ENCODE assay signal across 8 cellular contexts in the genomic region with DNA sequence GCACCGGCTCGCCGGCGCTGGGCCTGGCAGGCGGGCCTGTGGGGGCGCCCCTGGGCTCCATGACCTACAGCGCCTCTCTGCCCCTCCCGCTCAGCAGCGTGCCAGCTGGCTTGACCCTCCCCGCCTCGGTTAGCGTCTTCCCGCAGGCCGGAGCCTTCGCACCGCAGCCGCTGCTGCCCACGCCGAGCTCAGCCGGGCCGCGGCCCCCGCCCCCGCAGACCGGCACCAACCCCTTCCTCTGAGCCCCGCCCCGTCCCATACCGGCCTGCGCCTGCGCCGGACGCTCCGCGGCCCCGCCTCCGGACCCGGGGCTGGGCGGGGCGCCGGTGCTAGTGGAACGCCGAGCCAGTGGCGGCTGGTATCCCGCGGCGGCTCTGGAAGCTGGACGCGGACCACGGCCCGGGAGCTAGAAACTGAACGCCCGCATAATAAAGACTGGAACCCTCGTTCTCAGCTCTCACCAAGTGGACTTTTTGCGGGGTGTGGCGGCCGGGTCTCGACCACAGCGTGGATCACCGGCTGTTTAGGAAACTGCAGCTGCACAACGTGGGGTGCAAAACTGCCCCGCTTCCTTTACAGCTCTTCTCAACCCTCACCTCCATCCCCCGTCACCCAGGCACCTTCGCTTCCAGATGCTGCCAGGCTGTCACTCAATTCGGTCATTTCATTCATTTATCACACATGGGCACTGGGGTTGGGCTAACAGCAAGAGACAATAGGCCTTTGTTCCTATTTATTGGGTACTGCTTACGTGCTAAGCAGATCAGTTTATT. TPM values are rescaled to one million over a fixed set of nuclear protein-coding genes. Genes with fewer than 3 reads are reported as not detected.
DNase-seq lines count a peak whose midpoint lies in the region; ATAC-seq and TF ChIP-seq lines count a peak whose summit lies in the region.

No MANE protein-coding gene starts in this region.

- TF ChIP-seq EP300 in upper lobe of left lung (IDR thresholded peaks at IDR 0.05) = no peak

- ATAC-seq in heart right ventricle (peak; percentile 88 to 94 (median 91)), upper lobe of left lung (ENCODE audit: low FRiP score in 2 of 2) (peak; percentile 86 to 97)

- POLR2A ChIA-PET in GM10248 (lab: Yijun Ruan, JAX) (interaction anchor here (1.2 kb wide), 1 partner anchor 324 kb away, joined by 6 read pairs; the partner anchor contains the start of gene TOB1), HEK293T (lab: Yijun Ruan, JAX) (interaction anchor here (0.7 to 1.7 kb wide), 18 partner anchors 10 to 324 kb away, joined by 3 to 17 read pairs (median 5); partner anchors contain the start of genes CACNA1G, EPN3, LUC7L3 and TOB1)

- H3K4me1 ChIP-seq in adipocyte (ENCODE audit: control insufficient read depth, insufficient read depth, low read length) (peaks cover 29% of the 10 kb centered on the region), heart right ventricle (peaks cover 2 to 29% (median 24%) of the 10 kb centered on the region in 9 donors), upper lobe of left lung (peaks cover 17 to 34% (median 26%) of the 10 kb centered on the region in 4 donors)

- peak in 2 of 4 donors; percentile 36 to 72 for TF ChIP-seq POLR2A in upper lobe of left lung (IDR thresholded peaks at IDR 0.05)

- H3K4me3 ChIP-seq in adipocyte (ENCODE audit: low read length) (peak overlapping the region; percentile 84), heart right ventricle (peak overlapping the region; percentile 38 to 87 (median 61)), upper lobe of left lung (peak overlapping the region; percentile 34 to 72 (median 63))

- H3K27me3 ChIP-seq in adipocyte (replicated peaks; ENCODE audit: control insufficient read depth, insufficient read depth, low read length) (peaks cover 4% of the 10 kb centered on the region), heart right ventricle (no peaks in the 10 kb centered on the region), upper lobe of left lung (no peaks in the 10 kb centered on the region)

- peak; percentile 98 for DNase-seq in GM10248 (ENCODE audit: extremely low spot score)
- peak; percentile 97 for DNase-seq in HEK293T (ENCODE audit: extremely low spot score)
- peak; percentile 83 for DNase-seq in NAMALWA (ENCODE audit: low spot score)
- peak; percentile 88 for DNase-seq in SW480 (ENCODE audit: low spot score)
- DNase-seq in adipocyte (ENCODE audit: low read depth) = peak; percentile 96
- peak; percentile 84 to 92 for DNase-seq in heart right ventricle
- DNase-seq in posterior vena cava (ENCODE audit: low spot score) = peak; percentile 94
- DNase-seq in upper lobe of left lung = peak; percentile 92 to 98

- no peaks in the 10 kb centered on the region for H3K36me3 ChIP-seq in adipocyte (ENCODE audit: control insufficient read depth, insufficient read depth, low read length, severe bottlenecking)
- peaks cover 0 to 4% (median 0%) of the 10 kb centered on the region in 9 donors for H3K36me3 ChIP-seq in heart right ventricle
- H3K36me3 ChIP-seq in upper lobe of left lung = no peaks in the 10 kb centered on the region

- TF ChIP-seq CTCF in GM10248 (IDR thresholded peaks at IDR 0.05; ENCODE audit: control extremely low read depth, extremely low read depth, low read depth, missing control alignments) = peak; percentile 27
- peak in 5 of 9 donors; percentile 18 to 45 (median 36) for TF ChIP-seq CTCF in heart right ventricle (IDR thresholded peaks at IDR 0.05)
- peak in 2 of 6 experiments; percentile 33 to 45 for TF ChIP-seq CTCF in upper lobe of left lung (IDR thresholded peaks at IDR 0.05)

- intact Hi-C loops in heart right ventricle (cut with DNase I) (loop anchor here in 8 of 10 donors (2.0 to 10.0 kb wide), 4 partner anchors 59 to 413 kb away; no protein-coding TSS in a partner anchor), posterior vena cava (cut with DNase I) (loop anchor here in 1 of 2 donors (5.0 kb wide), 2 partner anchors 145 to 160 kb away; no protein-coding TSS in a partner anchor)

- H3K9ac ChIP-seq in adipocyte (ENCODE audit: low read length) = peak overlapping the region; percentile 85

- CTCF ChIA-PET in GM10248 (lab: Yijun Ruan, JAX) (interaction anchor here (0.8 to 2.9 kb wide), 14 partner anchors 9 to 415 kb away, joined by 3 to 11 read pairs (median 4); partner anchors contain the start of gene RSAD1), HEK293T (lab: Yijun Ruan, JAX) (interaction anchor here (0.6 to 2.3 kb wide), 7 partner anchors 58 to 1335 kb away, joined by 3 to 8 read pairs (median 3); no protein-coding TSS in a partner anchor)

- H3K9me3 ChIP-seq in adipocyte (ENCODE audit: control insufficient read depth, low read length) (no peaks in the 10 kb centered on the region), heart right ventricle (no peaks in the 10 kb centered on the region), upper lobe of left lung (no peaks in the 10 kb centered on the region)

- WGBS in heart right ventricle, 2 donors = 1% methylated on average over 64 to 65 of the region's 65 CpGs
- WGBS in upper lobe of left lung, 2 donors = 1 to 12% methylated on average over 5 to 43 of the region's 65 CpGs

- H3K27ac ChIP-seq in heart right ventricle (peak overlapping the region in 9 of 10 donors; percentile 50 to 88 (median 75)), upper lobe of left lung (peak overlapping the region; percentile 30 to 85 (median 66))

TF ChIP-seq in HEK293T, 16 proteins besides CTCF, POLR2A, EP300 and RAD21:
- no peak for TF ChIP-seq SP1 (IDR thresholded peaks at IDR 0.05)
- 0 out of 2 replicates have a peak, but pooled peaks have one; percentile 33 for TF ChIP-seq HDGF (IDR thresholded peaks at IDR 0.05; ENCODE audit: borderline replicate concordance)
- peak; percentile 59; the same call in 1 of the 2 replicates for TF ChIP-seq FOXM1 (IDR thresholded peaks at IDR 0.05; ENCODE audit: borderline replicate concordance)
- peak; percentile 73 for TF ChIP-seq PKNOX1 (IDR thresholded peaks at IDR 0.05)
- no peak for TF ChIP-seq BHLHE40 (IDR thresholded peaks at IDR 0.05; ENCODE audit: borderline replicate concordance)
- no peak for TF ChIP-seq CTBP1 (IDR thresholded peaks at IDR 0.05; ENCODE audit: borderline replicate concordance)

RNA-seq across cellular contexts. Expression of gene SPATA20, which starts 4.9 kb away (rescaled TPM):
- 10 to 100 TPM; 18.5 to 80.6 (median 63.3) TPM for total RNA-seq in heart right ventricle
- 10 to 100 TPM; 12.6 to 88.4 TPM for polyA plus RNA-seq in heart right ventricle
- 10 to 100 TPM; 30.1 to 53.4 TPM for total RNA-seq in posterior vena cava
- total RNA-seq in upper lobe of left lung = 100 to 1,000 TPM in 2 of 6 donors, 10 to 100 TPM in 4; 32.9 to 111 (median 46.4) TPM

RNA-seq across cellular contexts. Expression of gene EPN3, which starts 9.6 kb away (rescaled TPM):
- 10 to 100 TPM in 5 of 10 donors, 1 to 10 TPM in 5; 5.2 to 21.5 (median 10.1) TPM for total RNA-seq in heart right ventricle
- 10 to 100 TPM in 1 of 2 donors, 1 to 10 TPM in 1; 3.0 to 18.9 TPM for polyA plus RNA-seq in heart right ventricle
- total RNA-seq in posterior vena cava = not detected
- total RNA-seq in upper lobe of left lung = 10 to 100 TPM in 1 of 6 donors, 1 to 10 TPM in 2, under 1 TPM in 2, not detected in 1; 0.74 to 14.4 (median 1.2) TPM

RNA-seq across cellular contexts. Expression of gene CACNA1G, which starts 18.4 kb away (rescaled TPM):
- total RNA-seq in heart right ventricle (under 1 TPM; 0.14 to 0.46 (median 0.27) TPM), posterior vena cava (1 to 10 TPM; 1.1 to 4.4 TPM), upper lobe of left lung (under 1 TPM in 4 of 6 donors, not detected in 2; under 0.01 to 0.37 (median 0.11) TPM)
- under 1 TPM; 0.04 to 0.22 TPM for polyA plus RNA-seq in heart right ventricle

RNA-seq across cellular contexts. Expression of gene MYCBPAP, which starts 33.9 kb away (rescaled TPM):
- total RNA-seq in heart right ventricle (1 to 10 TPM in 4 of 10 donors, under 1 TPM in 6; 0.19 to 1.6 (median 0.59) TPM), posterior vena cava (under 1 TPM; 0.29 to 0.69 TPM), upper lobe of left lung (10 to 100 TPM in 1 of 6 donors, 1 to 10 TPM in 5; 1.0 to 14.7 (median 4.2) TPM)
- under 1 TPM; 0.17 to 0.80 TPM for polyA plus RNA-seq in heart right ventricle

Comparison
In these comparisons a context has a peak if more than half of its experiments do, and no peak if none do; other contexts are left out.
1. Peak in every context shown above with its lines: DNase-seq, ATAC-seq, H3K4me3 ChIP-seq and H3K27ac ChIP-seq.